In genomic region chr3:44722103-44722401, GRCh38 we compare ENCODE assay signal across 14 cellular contexts. TPM values are rescaled to one million over a fixed set of nuclear protein-coding genes. Genes with fewer than 3 reads are reported as not detected.
DNase-seq lines count a peak whose midpoint lies in the region; ATAC-seq and TF ChIP-seq lines count a peak whose summit lies in the region.
"Had no signal": no experiment of that assay in that cellular context is flagged by ENCODE, and none has a peak within 500 bp of the region (broad histone marks: within the 10 kb centered on the region; RNA-seq: fewer than 3 reads in every experiment).

No MANE protein-coding gene starts in this region.

- H2AFZ ChIP-seq in HCT116 (ENCODE audit: low read depth, low read length, poor library complexity, severe bottlenecking), result no peak overlapping the region

- no peaks in the 10 kb centered on the region for H3K27me3 Mint-ChIP-seq in natural killer cell treated with Interleukin-12 subunit alpha and Interleukin-12 subunit beta and Interleukin-15 and Interleukin-18, amount 100 ng/mL, for 72 hours
- H3K27me3 Mint-ChIP-seq in activated T-cell treated with anti-CD3 and anti-CD28 coated beads, Interleukin-2, amount 50 U/mL, for 4 hours (ENCODE audit: low read depth), result no peaks in the 10 kb centered on the region
- H3K27me3 Mint-ChIP-seq: B cell; CD4-positive, alpha-beta T cell had no signal

- H3K9ac ChIP-seq in HCT116 (ENCODE audit: low read length) (no peak overlapping the region), adipocyte (ENCODE audit: low read length) (no peak overlapping the region), iPS-20b (ENCODE audit: low read depth, low read length) (no peak overlapping the region), subcutaneous abdominal adipose tissue (ENCODE audit: low read length in 5 of 5) (no peak overlapping the region)

- H3K9me3 ChIP-seq in HCT116 (ENCODE audit: control insufficient read depth in 1 of 2, insufficient read depth in 1 of 2, low read depth in 1 of 2, low read length in 2 of 2), result peaks cover 46 to 53% of the 10 kb centered on the region in 2 experiments; a peak in 3 of 4 replicates
- H3K9me3 ChIP-seq in adipocyte (ENCODE audit: control insufficient read depth, low read length), result peaks cover 99% of the 10 kb centered on the region
- H3K9me3 ChIP-seq in iPS-20b (ENCODE audit: insufficient read depth, low read depth, low read length), result peaks cover 93% of the 10 kb centered on the region
- H3K9me3 ChIP-seq in subcutaneous abdominal adipose tissue (ENCODE audit: control insufficient read depth in 5 of 5, low read length in 5 of 5), result peaks cover 70 to 98% (median 86%) of the 10 kb centered on the region in 5 donors
- peaks cover 100% of the 10 kb centered on the region for H3K9me3 ChIP-seq in lower lobe of right lung

- no peaks in the 10 kb centered on the region for H4K20me1 ChIP-seq in HCT116 (ENCODE audit: insufficient read depth)

- DNase-seq in HCT116 (ENCODE audit: low read depth, low spot score) (no peak), adipocyte (ENCODE audit: low read depth) (no peak), lower lobe of right lung (no peak)
- DNase-seq in natural killer cell treated with Interleukin-12 subunit alpha and Interleukin-12 subunit beta and Interleukin-15 and Interleukin-18, amount 100 ng/mL, for 72 hours (ENCODE audit: low spot score), result no peak
- no peak for DNase-seq in activated T-cell treated with anti-CD3 and anti-CD28 coated beads, Interleukin-2, amount 50 U/mL, for 4 hours
- DNase-seq: C1 segment of cervical spinal cord; CD4-positive, alpha-beta T cell; DMS79; HCEC 1CT; IMR-90 had no signal

- H3K4me3 Mint-ChIP-seq in natural killer cell treated with Interleukin-12 subunit alpha and Interleukin-12 subunit beta and Interleukin-15 and Interleukin-18, amount 100 ng/mL, for 72 hours, result no peak overlapping the region
- no peak overlapping the region for H3K4me3 Mint-ChIP-seq in activated T-cell treated with anti-CD3 and anti-CD28 coated beads, Interleukin-2, amount 50 U/mL, for 4 hours
- H3K4me3 Mint-ChIP-seq: B cell; CD4-positive, alpha-beta T cell had no signal

- no peaks in the 10 kb centered on the region for H3K9me2 ChIP-seq in HCT116 (ENCODE audit: insufficient read depth)

- ATAC-seq in HCT116 (no peak), lower lobe of right lung (no peak)
- no peak for ATAC-seq in natural killer cell treated with Interleukin-12 subunit alpha and Interleukin-12 subunit beta and Interleukin-15 and Interleukin-18, amount 100 ng/mL, for 72 hours
- ATAC-seq in activated T-cell treated with anti-CD3 and anti-CD28 coated beads, Interleukin-2, amount 50 U/mL, for 4 hours, result no peak

- H3K9me3 Mint-ChIP-seq in natural killer cell treated with Interleukin-12 subunit alpha and Interleukin-12 subunit beta and Interleukin-15 and Interleukin-18, amount 100 ng/mL, for 72 hours, result peaks cover 43% of the 10 kb centered on the region
- H3K9me3 Mint-ChIP-seq in activated T-cell treated with anti-CD3 and anti-CD28 coated beads, Interleukin-2, amount 50 U/mL, for 4 hours, result peaks cover 60% of the 10 kb centered on the region

- TF ChIP-seq CTCF in HCT116 (IDR thresholded peaks at IDR 0.05 in 2 of 3, conservative IDR thresholded peaks at IDR 0.05 in 1 of 3; ENCODE audit: borderline replicate concordance in 1 of 3, insufficient read depth in 1 of 3, low read depth in 2 of 3, low read length in 2 of 3), result no peak
- TF ChIP-seq CTCF in lower lobe of right lung (IDR thresholded peaks at IDR 0.05), result no peak

- H3K27me3 ChIP-seq in HCT116 (ENCODE audit: insufficient read depth, low read length) (no peaks in the 10 kb centered on the region), adipocyte (replicated peaks; ENCODE audit: control insufficient read depth, insufficient read depth, low read length) (no peaks in the 10 kb centered on the region), iPS-20b (ENCODE audit: insufficient read depth, low read length) (no peaks in the 10 kb centered on the region), subcutaneous abdominal adipose tissue (ENCODE audit: control insufficient read depth in 5 of 5, insufficient read depth in 4 of 5, low read length in 5 of 5) (peaks cover 0 to 5% (median 0%) of the 10 kb centered on the region in 5 donors), lower lobe of right lung (ENCODE audit: low read depth) (no peaks in the 10 kb centered on the region)

- no peak overlapping the region for H3K4me2 ChIP-seq in HCT116 (ENCODE audit: low read length)

- no TSS peak for BruUV-seq in HCT116 (replicated peaks; lab: Mats Ljungman, UMichigan)

- intact Hi-C loops in HCT116 (cut with micrococcal nuclease), result no loop called here
- intact Hi-C loops in lower lobe of right lung (cut with DNase I), result no loop called here

- POLR2A ChIA-PET in HCT116 (lab: Charles Lee), result no interaction called here

- CTCF ChIA-PET in HCT116 (lab: Charles Lee), result no interaction called here

- no peak overlapping the region for H3K27ac Mint-ChIP-seq in natural killer cell treated with Interleukin-12 subunit alpha and Interleukin-12 subunit beta and Interleukin-15 and Interleukin-18, amount 100 ng/mL, for 72 hours
- H3K27ac Mint-ChIP-seq: B cell; CD4-positive, alpha-beta T cell had no signal

- H3K27ac ChIP-seq in HCT116 (ENCODE audit: low read depth, low read length), result no peak overlapping the region
- no peak overlapping the region for H3K27ac ChIP-seq in iPS-20b (ENCODE audit: low read length)
- H3K27ac ChIP-seq in subcutaneous abdominal adipose tissue (ENCODE audit: low read depth, low read length), result no peak overlapping the region
- no peak overlapping the region for H3K27ac ChIP-seq in lower lobe of right lung
- H3K27ac ChIP-seq: HL-60 had no signal

- H3K4me1 Mint-ChIP-seq in natural killer cell treated with Interleukin-12 subunit alpha and Interleukin-12 subunit beta and Interleukin-15 and Interleukin-18, amount 100 ng/mL, for 72 hours (ENCODE audit: low read depth in 2 of 2), result peaks cover 0 to 3% of the 10 kb centered on the region in 2 donors
- H3K4me1 Mint-ChIP-seq in activated T-cell treated with anti-CD3 and anti-CD28 coated beads, Interleukin-2, amount 50 U/mL, for 4 hours (ENCODE audit: low read depth), result no peaks in the 10 kb centered on the region
- H3K4me1 Mint-ChIP-seq: B cell had no signal

- no peak overlapping the region for H3K4me3 ChIP-seq in HCT116 (replicated peaks in 1 of 2; ENCODE audit: low read depth in 1 of 2, low read length in 2 of 2)
- peak overlapping the region; percentile 64 for H3K4me3 ChIP-seq in adipocyte (ENCODE audit: low read length)
- peak overlapping the region; percentile 17; the same call in 1 of the 2 replicates for H3K4me3 ChIP-seq in iPS-20b (ENCODE audit: low read length)
- peak overlapping the region; percentile 30 to 59 (median 47) for H3K4me3 ChIP-seq in subcutaneous abdominal adipose tissue (ENCODE audit: low read depth in 1 of 5, low read length in 5 of 5)
- no peak overlapping the region for H3K4me3 ChIP-seq in lower lobe of right lung

- H3K36me3 Mint-ChIP-seq in natural killer cell treated with Interleukin-12 subunit alpha and Interleukin-12 subunit beta and Interleukin-15 and Interleukin-18, amount 100 ng/mL, for 72 hours, result peaks cover 75% of the 10 kb centered on the region
- peaks cover 45% of the 10 kb centered on the region for H3K36me3 Mint-ChIP-seq in activated T-cell treated with anti-CD3 and anti-CD28 coated beads, Interleukin-2, amount 50 U/mL, for 4 hours (ENCODE audit: insufficient read depth)

- RAD21 ChIA-PET in HCT116 (lab: Charles Lee; ENCODE audit: low non-redundant PET in 1 of 2, low total read pairs in 2 of 2, uncharacterized antibody in 2 of 2, unreplicated experiment in 2 of 2), result no interaction called here

- no peaks in the 10 kb centered on the region for H3K79me2 ChIP-seq in HCT116 (ENCODE audit: insufficient read depth, low read length)

- H3K4me1 ChIP-seq in HCT116 (ENCODE audit: control insufficient read depth in 1 of 2, insufficient read depth in 2 of 2, low read length in 2 of 2), result no peaks in the 10 kb centered on the region
- no peaks in the 10 kb centered on the region for H3K4me1 ChIP-seq in adipocyte (ENCODE audit: control insufficient read depth, insufficient read depth, low read length)
- H3K4me1 ChIP-seq in iPS-20b (ENCODE audit: insufficient read depth, low read length), result no peaks in the 10 kb centered on the region
- H3K4me1 ChIP-seq in subcutaneous abdominal adipose tissue (ENCODE audit: control insufficient read depth in 5 of 5, insufficient read depth in 5 of 5, low read length in 5 of 5), result peaks cover 0 to 5% (median 0%) of the 10 kb centered on the region in 5 donors
- H3K4me1 ChIP-seq in lower lobe of right lung, result no peaks in the 10 kb centered on the region

- TF ChIP-seq POLR2A in HCT116 (IDR thresholded peaks at IDR 0.05; ENCODE audit: borderline replicate concordance, extremely low read depth, insufficient read depth, insufficient read length), result no peak

- H3K36me3 ChIP-seq in HCT116 (ENCODE audit: control insufficient read depth in 1 of 2, insufficient read depth in 2 of 2, low read length in 2 of 2) (peaks cover 0 to 6% of the 10 kb centered on the region in 2 experiments; a peak in 1 of 4 replicates), adipocyte (ENCODE audit: control insufficient read depth, insufficient read depth, low read length, severe bottlenecking) (peaks cover 59% of the 10 kb centered on the region), iPS-20b (ENCODE audit: insufficient read depth, low read depth, low read length) (peaks cover 49% of the 10 kb centered on the region), subcutaneous abdominal adipose tissue (ENCODE audit: control insufficient read depth in 5 of 5, insufficient read depth in 5 of 5, low read length in 5 of 5) (peaks cover 22 to 51% (median 39%) of the 10 kb centered on the region in 5 donors), lower lobe of right lung (peaks cover 18% of the 10 kb centered on the region)

- TF ChIP-seq RAD21 in HCT116 (IDR thresholded peaks at IDR 0.05; ENCODE audit: low read depth), result no peak

RNA-seq across cellular contexts. Expression of gene ZNF501, which starts 7.4 kb away (rescaled TPM):
- total RNA-seq in HCT116 (2021; ENCODE audit: unreplicated experiment) (0.12 TPM), lower lobe of right lung (4.8 TPM)
- polyA plus RNA-seq in HCT116 (2012), result not detected in 2 replicates
- 1 to 10 TPM in 1 of 2 donors, under 1 TPM in 1; 0.61 to 3.2 TPM for total RNA-seq in natural killer cell treated with Interleukin-12 subunit alpha and Interleukin-12 subunit beta and Interleukin-15 and Interleukin-18, amount 100 ng/mL, for 72 hours
- 1 to 10 TPM; 2.2 to 3.0 (median 2.5) TPM for total RNA-seq in activated T-cell treated with anti-CD3 and anti-CD28 coated beads, Interleukin-2, amount 50 U/mL, for 4 hours

RNA-seq across cellular contexts. Expression of gene ZNF502, which starts 9.6 kb away (rescaled TPM):
- total RNA-seq in HCT116 (2021; ENCODE audit: unreplicated experiment) (1.5 TPM), lower lobe of right lung (2.3 TPM)
- polyA plus RNA-seq in HCT116 (2012), result 0.74 and 1.3 TPM in 2 replicates
- total RNA-seq in natural killer cell treated with Interleukin-12 subunit alpha and Interleukin-12 subunit beta and Interleukin-15 and Interleukin-18, amount 100 ng/mL, for 72 hours, result 1 to 10 TPM; 1.8 to 3.8 TPM
- 1 to 10 TPM; 2.3 to 3.0 (median 2.3) TPM for total RNA-seq in activated T-cell treated with anti-CD3 and anti-CD28 coated beads, Interleukin-2, amount 50 U/mL, for 4 hours

RNA-seq across cellular contexts. Expression of gene KIAA1143, which starts 39.4 kb away (rescaled TPM):
- total RNA-seq in HCT116 (2021; ENCODE audit: unreplicated experiment) (32.2 TPM), lower lobe of right lung (27.8 TPM)
- 5.1 and 8.8 TPM in 2 replicates for polyA plus RNA-seq in HCT116 (2012)
- total RNA-seq in natural killer cell treated with Interleukin-12 subunit alpha and Interleukin-12 subunit beta and Interleukin-15 and Interleukin-18, amount 100 ng/mL, for 72 hours, result 10 to 100 TPM; 11.3 to 23.6 TPM
- total RNA-seq in activated T-cell treated with anti-CD3 and anti-CD28 coated beads, Interleukin-2, amount 50 U/mL, for 4 hours, result 10 to 100 TPM; 35.5 to 42.2 (median 40.7) TPM

RNA-seq across cellular contexts. Expression of gene KIF15, which starts 39.5 kb away (rescaled TPM):
- 20.9 TPM for total RNA-seq in HCT116 (2021; ENCODE audit: unreplicated experiment)
- 10.3 and 13.1 TPM in 2 replicates for polyA plus RNA-seq in HCT116 (2012)
- total RNA-seq in natural killer cell treated with Interleukin-12 subunit alpha and Interleukin-12 subunit beta and Interleukin-15 and Interleukin-18, amount 100 ng/mL, for 72 hours, result 10 to 100 TPM; 12.3 to 27.2 TPM
- total RNA-seq in activated T-cell treated with anti-CD3 and anti-CD28 coated beads, Interleukin-2, amount 50 U/mL, for 4 hours, result 1 to 10 TPM; 4.7 to 6.2 (median 6.1) TPM
- total RNA-seq in lower lobe of right lung, result 1.3 TPM

Comparison
In these comparisons a context has a peak if more than half of its experiments do, and no peak if none do; other contexts are left out.
1. H3K4me3 ChIP-seq: peak in adipocyte (single experiment), iPS-20b (single experiment) and subcutaneous abdominal adipose tissue (5 of 5); none in HCT116 (0 of 2) and lower lobe of right lung (single experiment).